ENCODE assay signal across 11 cellular contexts in the genomic region with DNA sequence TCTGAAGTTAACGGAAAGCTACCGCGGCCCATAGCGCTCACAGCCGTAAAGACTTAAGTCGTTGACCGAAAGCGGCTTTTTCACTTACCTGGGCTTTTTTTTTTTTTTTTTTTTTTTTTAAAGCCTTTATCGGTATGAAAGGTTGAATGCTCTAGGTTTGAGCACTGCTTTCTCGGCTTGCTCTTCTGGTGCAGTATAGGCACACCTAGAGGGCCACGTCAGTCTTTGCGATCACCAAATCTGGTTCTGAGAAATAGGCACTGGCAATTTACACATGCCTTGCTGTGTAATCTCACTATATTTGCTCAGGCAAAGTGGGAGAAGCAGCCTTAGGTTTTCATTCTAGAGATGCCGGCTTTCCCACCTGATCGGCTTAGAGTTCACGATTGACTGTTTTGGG. TPM values are rescaled to one million over a fixed set of nuclear protein-coding genes. Genes with fewer than 3 reads are reported as not detected.
DNase-seq lines count a peak whose midpoint lies in the region; ATAC-seq and TF ChIP-seq lines count a peak whose summit lies in the region.
"Not testable (repeated sequence)": the region's sequence is repeated elsewhere in the genome, so short reads cannot be mapped to it uniquely, and the experiment has no call there.
"Had no signal": no experiment of that assay in that cellular context is flagged by ENCODE, and none has a peak within 500 bp of the region (broad histone marks: within the 10 kb centered on the region; RNA-seq: fewer than 3 reads in every experiment).

No MANE protein-coding gene starts in this region.

- POLR2A ChIA-PET in activated naive CD8-positive, alpha-beta T cell treated with anti-CD3 and anti-CD28 coated beads, Interleukin-2, amount 10 ng/mL, durations not matched to agents 7 days and 5 days (lab: Charles Lee): not testable (repeated sequence)

- H3K9me3 ChIP-seq in mucosa of descending colon: not testable (repeated sequence)

- not testable (repeated sequence) for H3K4me3 ChIP-seq in mucosa of descending colon

- not testable (repeated sequence) for H3K36me3 Mint-ChIP-seq in activated naive CD8-positive, alpha-beta T cell treated with anti-CD3 and anti-CD28 coated beads, Interleukin-2, amount 10 ng/mL, durations not matched to agents 7 days and 5 days

- intact Hi-C loops in mucosa of descending colon (cut with DNase I, micrococcal nuclease): not testable (repeated sequence)

- not testable (repeated sequence) for H3K4me1 ChIP-seq in mucosa of descending colon (ENCODE audit: low read depth)

- not testable (repeated sequence) for H3K27me3 Mint-ChIP-seq in activated naive CD8-positive, alpha-beta T cell treated with anti-CD3 and anti-CD28 coated beads, Interleukin-2, amount 10 ng/mL, durations not matched to agents 7 days and 5 days

- not testable (repeated sequence) for H3K9me3 Mint-ChIP-seq in activated naive CD8-positive, alpha-beta T cell treated with anti-CD3 and anti-CD28 coated beads, Interleukin-2, amount 10 ng/mL, durations not matched to agents 7 days and 5 days

- DNase-seq in activated naive CD8-positive, alpha-beta T cell treated with anti-CD3 and anti-CD28 coated beads, Interleukin-2, amount 10 ng/mL, durations not matched to agents 7 days and 5 days; mucosa of descending colon: not testable (repeated sequence)

- not testable (repeated sequence) for TF ChIP-seq CTCF in mucosa of descending colon (IDR thresholded peaks at IDR 0.05)

- H3K4me3 Mint-ChIP-seq in activated naive CD8-positive, alpha-beta T cell treated with anti-CD3 and anti-CD28 coated beads, Interleukin-2, amount 10 ng/mL, durations not matched to agents 7 days and 5 days: not testable (repeated sequence)

- H3K4me1 Mint-ChIP-seq in activated naive CD8-positive, alpha-beta T cell treated with anti-CD3 and anti-CD28 coated beads, Interleukin-2, amount 10 ng/mL, durations not matched to agents 7 days and 5 days: not testable (repeated sequence)

- H3K36me3 ChIP-seq in mucosa of descending colon (ENCODE audit: low read depth): not testable (repeated sequence)

- not testable (repeated sequence) for H3K27ac Mint-ChIP-seq in activated naive CD8-positive, alpha-beta T cell treated with anti-CD3 and anti-CD28 coated beads, Interleukin-2, amount 10 ng/mL, durations not matched to agents 7 days and 5 days

- ATAC-seq in GM18907 (IDR thresholded peaks at IDR 0.05; ENCODE audit: unreplicated experiment) (peak; percentile 4), GM19463 (IDR thresholded peaks at IDR 0.05; ENCODE audit: unreplicated experiment) (peak; percentile 13), HG02759 (IDR thresholded peaks at IDR 0.05; ENCODE audit: unreplicated experiment) (peak; percentile 7), HG03108 (IDR thresholded peaks at IDR 0.05; ENCODE audit: unreplicated experiment) (peak; percentile 2), SK-N-SH treated with all-trans-retinoic acid at 6 μM for 48 hours (peak; percentile 1; the same call in 2 of the 3 replicates), mucosa of descending colon (peak; percentile 5)
- ATAC-seq in activated naive CD8-positive, alpha-beta T cell treated with anti-CD3 and anti-CD28 coated beads, Interleukin-2, amount 10 ng/mL, durations not matched to agents 7 days and 5 days (ENCODE audit: low read depth): peak; percentile 10

RNA-seq across cellular contexts. Expression of gene FCGR1A, which starts 50.6 kb away (rescaled TPM):
- 1 to 10 TPM in 1 of 2 experiments, under 1 TPM in 1; 0.48 to 1.2 TPM for total RNA-seq in activated naive CD8-positive, alpha-beta T cell treated with anti-CD3 and anti-CD28 coated beads, Interleukin-2, amount 10 ng/mL, durations not matched to agents 7 days and 5 days
- total RNA-seq in mucosa of descending colon: 10 to 100 TPM in 1 of 3 donors, 1 to 10 TPM in 2; 1.5 to 10.2 (median 2.6) TPM
- total RNA-seq: epithelial cell of proximal tubule, fibroblast of villous mesenchyme, kidney epithelial cell, lung microvascular endothelial cell had no signal
